15 cellular contexts compared by ENCODE assay signal in genomic region chr22:22898401-22898950, GRCh38. TPM values are rescaled to one million over a fixed set of nuclear protein-coding genes. Genes with fewer than 3 reads are reported as not detected.
DNase-seq lines count a peak whose midpoint lies in the region; ATAC-seq, FAIRE-seq and TF ChIP-seq lines count a peak whose summit lies in the region.
"Not testable (repeated sequence)": the region's sequence is repeated elsewhere in the genome, so short reads cannot be mapped to it uniquely, and the experiment has no call there.
"Had no signal": no experiment of that assay in that cellular context is flagged by ENCODE, and none has a peak within 500 bp of the region (broad histone marks: within the 10 kb centered on the region; RNA-seq: fewer than 3 reads in every experiment).

No MANE protein-coding gene starts in this region.

- peak; percentile 22 for DNase-seq in A172 (ENCODE audit: low spot score)
- not testable (repeated sequence) for DNase-seq in GM12892 (ENCODE audit: insufficient read length)
- DNase-seq in MM.1S, result peak; percentile 24
- DNase-seq in NCI-H524 treated with DMSO at 0.1 percent for 48 hours (lab: John Stamatoyannopoulos, UW), result peak; percentile 96
- peak; percentile 81 to 93 for DNase-seq in SJCRH30
- peak; percentile 9 for DNase-seq in activated naive CD8-positive, alpha-beta T cell treated with anti-CD3 and anti-CD28 coated beads, Interleukin-2, amount 10 ng/mL, durations not matched to agents 7 days and 5 days
- DNase-seq in myocyte (ENCODE audit: low read depth), result peak; percentile 40
- DNase-seq in retina, result peak; percentile 49

- H3K9me3 ChIP-seq in MM.1S (replicated peaks; ENCODE audit: insufficient read depth, low read length); SJCRH30 (replicated peaks): not testable (repeated sequence)

- H3K27me3 Mint-ChIP-seq in activated naive CD8-positive, alpha-beta T cell treated with anti-CD3 and anti-CD28 coated beads, Interleukin-2, amount 10 ng/mL, durations not matched to agents 7 days and 5 days, result peaks cover 20% of the 10 kb centered on the region

- not testable (repeated sequence) for H3K4me2 ChIP-seq in MM.1S (ENCODE audit: low read depth, low read length)

- not testable (repeated sequence) for H4K20me1 ChIP-seq in MM.1S (ENCODE audit: insufficient read depth, low read length)

- not testable (repeated sequence) for H3K4me3 Mint-ChIP-seq in activated naive CD8-positive, alpha-beta T cell treated with anti-CD3 and anti-CD28 coated beads, Interleukin-2, amount 10 ng/mL, durations not matched to agents 7 days and 5 days

- not testable (repeated sequence) for H3K27me3 ChIP-seq in MM.1S (replicated peaks; ENCODE audit: insufficient read depth, low read length); SJCRH30

- POLR2A ChIA-PET in activated naive CD8-positive, alpha-beta T cell treated with anti-CD3 and anti-CD28 coated beads, Interleukin-2, amount 10 ng/mL, durations not matched to agents 7 days and 5 days (lab: Charles Lee), result not testable (repeated sequence)

- not testable (repeated sequence) for H3K9me3 Mint-ChIP-seq in activated naive CD8-positive, alpha-beta T cell treated with anti-CD3 and anti-CD28 coated beads, Interleukin-2, amount 10 ng/mL, durations not matched to agents 7 days and 5 days

- not testable (repeated sequence) for H2AFZ ChIP-seq in MM.1S (ENCODE audit: low read length)

- H3K9me2 ChIP-seq in MM.1S (replicated peaks; ENCODE audit: insufficient read depth, low read length), result not testable (repeated sequence)

- H3K27ac ChIP-seq in MM.1S (ENCODE audit: low read length), result peak overlapping the region; percentile 98
- peak overlapping the region; percentile 82 for H3K27ac ChIP-seq in SJCRH30

- peaks cover 14% of the 10 kb centered on the region for H3K36me3 ChIP-seq in MM.1S (replicated peaks; ENCODE audit: insufficient read depth, low read length)
- H3K36me3 ChIP-seq in SJCRH30, result not testable (repeated sequence)

- H3K27ac Mint-ChIP-seq in activated naive CD8-positive, alpha-beta T cell treated with anti-CD3 and anti-CD28 coated beads, Interleukin-2, amount 10 ng/mL, durations not matched to agents 7 days and 5 days, result not testable (repeated sequence)

- peak; percentile 58 for FAIRE-seq in GM12892 (lab: Jason Lieb, UNC)

- H3K4me3 ChIP-seq in MM.1S (ENCODE audit: low read length), result not testable (repeated sequence)
- H3K4me3 ChIP-seq in SJCRH30, result peak overlapping the region; percentile 56

- not testable (repeated sequence) for H3K4me1 Mint-ChIP-seq in activated naive CD8-positive, alpha-beta T cell treated with anti-CD3 and anti-CD28 coated beads, Interleukin-2, amount 10 ng/mL, durations not matched to agents 7 days and 5 days

- TF ChIP-seq POLR2A in GM12892 (IDR thresholded peaks at IDR 0.05; ENCODE audit: low read depth, low read length), result not testable (repeated sequence)

- not testable (repeated sequence) for H3K36me3 Mint-ChIP-seq in activated naive CD8-positive, alpha-beta T cell treated with anti-CD3 and anti-CD28 coated beads, Interleukin-2, amount 10 ng/mL, durations not matched to agents 7 days and 5 days

- peaks cover 59% of the 10 kb centered on the region for H3F3A ChIP-seq in MM.1S (ENCODE audit: insufficient read depth, low read length)

- ATAC-seq in activated naive CD8-positive, alpha-beta T cell treated with anti-CD3 and anti-CD28 coated beads, Interleukin-2, amount 10 ng/mL, durations not matched to agents 7 days and 5 days (ENCODE audit: low read depth), result not testable (repeated sequence)

- peaks cover 19% of the 10 kb centered on the region for H3K79me2 ChIP-seq in MM.1S (ENCODE audit: low read length)

- TF ChIP-seq CTCF in MM.1S (IDR thresholded peaks at IDR 0.05; ENCODE audit: low read length), result not testable (repeated sequence)

- H3K4me1 ChIP-seq in MM.1S (ENCODE audit: low read length), result peaks cover 54% of the 10 kb centered on the region
- H3K4me1 ChIP-seq in SJCRH30, result peaks cover 66% of the 10 kb centered on the region

- not testable (repeated sequence) for H3K9ac ChIP-seq in MM.1S (ENCODE audit: low read length)

RNA-seq across cellular contexts. Expression of gene IGLL5, which starts 10.9 kb away (rescaled TPM):
- total RNA-seq in A172 (2014; rRNA removed; shearing (Covaris generic)), result not detected in 2 replicates
- polyA plus RNA-seq in GM12892 (2012; ENCODE audit: missing spikeins), result 20.3 TPM
- total RNA-seq in SJCRH30 (2014; rRNA removed; shearing (Covaris generic)), result 0.94 and 1.0 TPM in 2 replicates
- not detected for total RNA-seq in activated naive CD8-positive, alpha-beta T cell treated with anti-CD3 and anti-CD28 coated beads, Interleukin-2, amount 10 ng/mL, durations not matched to agents 7 days and 5 days
- not detected in 2 replicates for total RNA-seq in myocyte
- not detected for polyA plus RNA-seq in myocyte (2012)
- total RNA-seq: CD4-positive, alpha-beta memory T cell; Daoy; G401; HepG2; HFFc6; HT1080 had no signal
- polyA plus RNA-seq: HepG2, SK-N-SH had no signal
